ENCODE assay signal across 23 cellular contexts in genomic region chr9:137056739-137057407, GRCh38. TPM values are rescaled to one million over a fixed set of nuclear protein-coding genes. Genes with fewer than 3 reads are reported as not detected.
A peak's percentile ranks its signal among the peaks of the same experiment; 100 is the strongest.
DNase-seq lines count a peak whose midpoint lies in the region; ATAC-seq and TF ChIP-seq lines count a peak whose summit lies in the region.
"Had no signal": no experiment of that assay in that cellular context is flagged by ENCODE, and none has a peak within 500 bp of the region (broad histone marks: within the 10 kb centered on the region; RNA-seq: fewer than 3 reads in every experiment).

No MANE protein-coding gene starts in this region.

- H4K91ac ChIP-seq in neuronal stem cell (ENCODE audit: low read depth, low read length, poor library complexity), result no peak overlapping the region

- POLR2A ChIA-PET in RWPE1 (lab: Yijun Ruan, JAX; ENCODE audit: low non-redundant PET), result interaction anchor here (0.7 kb wide), 1 partner anchor 100 kb away, joined by 6 read pairs; no protein-coding TSS in a partner anchor
- POLR2A ChIA-PET in GM10248 (lab: Yijun Ruan, JAX), result no interaction called here

- H2BK5ac ChIP-seq in neuronal stem cell (ENCODE audit: low read length), result no peak overlapping the region

- peaks cover 0 to 1% of the 10 kb centered on the region in 2 donors for H3K9me3 ChIP-seq in neuronal stem cell (replicated peaks in 1 of 2; ENCODE audit: control insufficient read depth in 2 of 2, insufficient read depth in 1 of 2, low read depth in 1 of 2, low read length in 2 of 2)
- H3K9me3 ChIP-seq: sigmoid colon, uterus had no signal

- CTCF ChIA-PET in RWPE1 (lab: Yijun Ruan, JAX), result interaction anchor here (2.0 to 4.9 kb wide), 2 partner anchors 7 to 10 kb away, joined by 27 to 54 read pairs; partner anchors contain the start of gene NPDC1
- CTCF ChIA-PET in GM10248 (lab: Yijun Ruan, JAX), result interaction anchor here (0.8 to 7.2 kb wide), 6 partner anchors 7 to 28 kb away, joined by 3 to 55 read pairs (median 14); partner anchors contain the start of genes NPDC1 and SAPCD2

- no peak overlapping the region for H3K4me2 ChIP-seq in neuronal stem cell (ENCODE audit: insufficient read depth, low read length, poor library complexity, severe bottlenecking)

- peak overlapping the region; percentile 97 for H2AK5ac ChIP-seq in neuronal stem cell (ENCODE audit: low read depth, low read length)

- no peak for TF ChIP-seq CTCF in RWPE1 (conservative IDR thresholded peaks at IDR 0.05; ENCODE audit: low read depth)
- no peak for TF ChIP-seq CTCF in GM10248 (IDR thresholded peaks at IDR 0.05; ENCODE audit: control extremely low read depth, extremely low read depth, low read depth, missing control alignments)

- H3K4me1 ChIP-seq in neuronal stem cell (ENCODE audit: control insufficient read depth in 2 of 2, insufficient read depth in 1 of 2, low read depth in 1 of 2, low read length in 2 of 2), result peaks cover 8 to 13% of the 10 kb centered on the region in 2 donors

- no peak overlapping the region for H4K8ac ChIP-seq in neuronal stem cell (ENCODE audit: low read depth, low read length)

- H3K27me3 ChIP-seq in neuronal stem cell (ENCODE audit: control insufficient read depth in 3 of 3, insufficient read depth in 3 of 3, low read depth in 1 of 3, low read length in 3 of 3), result peaks cover 17 to 63% (median 41%) of the 10 kb centered on the region in 3 experiments

- peak overlapping the region; percentile 48 for H3K23ac ChIP-seq in neuronal stem cell (ENCODE audit: low read depth, low read length, poor library complexity)

- H2BK120ac ChIP-seq in neuronal stem cell (ENCODE audit: low read depth, low read length), result no peak overlapping the region

- H3K27ac ChIP-seq in RWPE1 (peak overlapping the region; percentile 89), neuronal stem cell (replicated peaks; ENCODE audit: low read length) (no peak overlapping the region)

- no peaks in the 10 kb centered on the region for H3K36me3 ChIP-seq in neuronal stem cell (replicated peaks in 1 of 2; ENCODE audit: control insufficient read depth in 2 of 2, insufficient read depth in 2 of 2, low read length in 2 of 2)
- H3K36me3 ChIP-seq: sigmoid colon, uterus had no signal

- H3K79me1 ChIP-seq in neuronal stem cell (ENCODE audit: low read depth, low read length), result peaks cover 2% of the 10 kb centered on the region

- DNase-seq in DMS53 (lab: John Stamatoyannopoulos, UW) (peak; percentile 68), DMS53 treated with DMSO at 0.1 percent for 48 hours (lab: John Stamatoyannopoulos, UW; ENCODE audit: unreplicated experiment) (no peak), NCI-H1092 (lab: John Stamatoyannopoulos, UW) (peak; percentile 15), RWPE1 (ENCODE audit: low spot score) (no peak), neuronal stem cell (ENCODE audit: low spot score) (no peak), NCI-H1930 (lab: John Stamatoyannopoulos, UW) (no peak), GM10248 (ENCODE audit: extremely low spot score) (no peak)
- DNase-seq: activated CD4-positive, alpha-beta memory T cell treated with anti-CD3 and anti-CD28 coated beads, Interleukin-2, amount 10 ng/mL, durations not matched to agents 7 days and 5 days; activated CD4-positive, alpha-beta T cell treated with anti-CD3 and anti-CD28 coated beads for 1 hour; amygdala; CD4-positive, alpha-beta T cell; effector memory CD4-positive, alpha-beta T cell; erythroblast; GOT3; Kasumi-1; NCI-H187 treated with DMSO at 0.1 percent for 48 hours; sigmoid colon; stimulated activated naive CD4-positive, alpha-beta T cell treated with Interleukin-2 at 50 U/mL for 16 hours; T-helper 2 cell; uterus had no signal

- ATAC-seq in HG03457 (IDR thresholded peaks at IDR 0.05; ENCODE audit: unreplicated experiment), result no peak

- no peak overlapping the region for H2BK15ac ChIP-seq in neuronal stem cell (ENCODE audit: low read length)

- H2BK12ac ChIP-seq in neuronal stem cell (ENCODE audit: low read length), result no peak overlapping the region

- no peak overlapping the region for H3K4me3 ChIP-seq in neuronal stem cell (ENCODE audit: low read length in 2 of 2)
- H3K4me3 ChIP-seq: lung, sigmoid colon, uterus had no signal

- no peak overlapping the region for H3K9ac ChIP-seq in neuronal stem cell (ENCODE audit: low read depth, low read length, poor library complexity)

- no peak overlapping the region for H2AFZ ChIP-seq in neuronal stem cell (ENCODE audit: low read length)

- no peak overlapping the region for H3K18ac ChIP-seq in neuronal stem cell (ENCODE audit: low read length)

- no peak overlapping the region for H3K4ac ChIP-seq in neuronal stem cell (ENCODE audit: low read length)

- no CpG with 5 or more reads among the region's 17 CpGs for WGBS in neuronal stem cell (ENCODE audit: extremely low coverage in 2 of 2, insufficient read length in 2 of 2, insufficient replicate concordance in 1 of 2), 2 donors

- peak overlapping the region; percentile 89 for H3K14ac ChIP-seq in neuronal stem cell (ENCODE audit: low read length)

RNA-seq across cellular contexts. Expression of gene ENTPD2, which starts 3.0 kb away (rescaled TPM):
- 0.01 TPM for polyA plus RNA-seq in neuronal stem cell (2013, experiment 1 of 2)
- not detected for polyA plus RNA-seq in neuronal stem cell (2013, experiment 2 of 2)
- polyA plus RNA-seq: neural cell had no signal

RNA-seq across cellular contexts. Expression of gene NPDC1, which starts 10.9 kb away (rescaled TPM):
- 41.2 TPM for polyA plus RNA-seq in neuronal stem cell (2013, experiment 1 of 2)
- 37.6 TPM for polyA plus RNA-seq in neuronal stem cell (2013, experiment 2 of 2)

RNA-seq across cellular contexts. Expression of gene SAPCD2, which starts 13.5 kb away (rescaled TPM):
- 15.6 TPM for polyA plus RNA-seq in neuronal stem cell (2013, experiment 1 of 2)
- 16.0 TPM for polyA plus RNA-seq in neuronal stem cell (2013, experiment 2 of 2)

RNA-seq across cellular contexts. Expression of gene UAP1L1, which starts 20.4 kb away (rescaled TPM):
- 0.17 TPM for polyA plus RNA-seq in neuronal stem cell (2013, experiment 1 of 2)
- polyA plus RNA-seq in neuronal stem cell (2013, experiment 2 of 2), result 0.19 TPM

RNA-seq across cellular contexts. Expression of gene FUT7, which starts 25.0 kb away (rescaled TPM):
- not detected for polyA plus RNA-seq in neuronal stem cell (2013, experiment 1 of 2)
- not detected for polyA plus RNA-seq in neuronal stem cell (2013, experiment 2 of 2)

Comparison
In these comparisons a context has a peak if more than half of its experiments do, and no peak if none do; other contexts are left out.
1. DNase-seq: peak in DMS53 (single experiment) and NCI-H1092 (single experiment); none in DMS53 treated with DMSO at 0.1 percent for 48 hours (single experiment), RWPE1 (single experiment), neuronal stem cell (single experiment), NCI-H1930 (0 of 2) and GM10248 (single experiment).